ENCODE assay signal across 10 cellular contexts in genomic region chr10:90288403-90288933, GRCh38.
DNase-seq lines count a peak whose midpoint lies in the region; ATAC-seq, FAIRE-seq and TF ChIP-seq lines count a peak whose summit lies in the region.
"Had no signal": no experiment of that assay in that cellular context is flagged by ENCODE, and none has a peak within 500 bp of the region (broad histone marks: within the 10 kb centered on the region; RNA-seq: fewer than 3 reads in every experiment).

No MANE protein-coding gene starts in this region.

- no peak overlapping the region for H3K23ac ChIP-seq in mesendoderm (ENCODE audit: low read length)

- H3K4me3 ChIP-seq in choroid plexus epithelial cell (ENCODE audit: low read depth, low read length), result no peak overlapping the region
- H3K4me3 ChIP-seq in mesendoderm (ENCODE audit: low read length), result no peak overlapping the region

- H3K27ac ChIP-seq in mesendoderm (ENCODE audit: low read depth, low read length), result no peak overlapping the region

- H2BK120ac ChIP-seq in mesendoderm (ENCODE audit: low read depth, low read length), result no peak overlapping the region

- no peak overlapping the region for H4K8ac ChIP-seq in mesendoderm (ENCODE audit: low read depth, low read length)

- no peaks in the 10 kb centered on the region for H3K4me1 Mint-ChIP-seq in natural killer cell treated with Interleukin-12 subunit alpha and Interleukin-12 subunit beta and Interleukin-15 and Interleukin-18, amount 100 ng/mL, for 72 hours (ENCODE audit: low read depth in 2 of 2)

- no peak overlapping the region for H3K27ac Mint-ChIP-seq in natural killer cell treated with Interleukin-12 subunit alpha and Interleukin-12 subunit beta and Interleukin-15 and Interleukin-18, amount 100 ng/mL, for 72 hours

- H2BK15ac ChIP-seq in mesendoderm (replicated peaks; ENCODE audit: low read depth), result no peak overlapping the region

- peak; percentile 33 for DNase-seq in ELR (ENCODE audit: low read depth)
- peak; percentile 85 for DNase-seq in M059J (ENCODE audit: low read depth)
- DNase-seq in choroid plexus epithelial cell (ENCODE audit: low read depth), result peak; percentile 80
- peak; percentile 57 for DNase-seq in mesendoderm
- DNase-seq in T1000 (lab: John Stamatoyannopoulos, UW), result no peak
- no peak for DNase-seq in urothelium cell line (ENCODE audit: low spot score)
- no peak for DNase-seq in natural killer cell treated with Interleukin-12 subunit alpha and Interleukin-12 subunit beta and Interleukin-15 and Interleukin-18, amount 100 ng/mL, for 72 hours (ENCODE audit: low spot score)
- DNase-seq: activated gamma-delta T cell; stimulated activated CD4-positive, alpha-beta T cell treated with anti-CD3 and anti-CD28 coated beads, Interleukin-2, amount 100 ng/mL, for 48 hours had no signal

- peak overlapping the region; percentile 19 for H3K56ac ChIP-seq in mesendoderm (ENCODE audit: low read length)

- H3K79me2 ChIP-seq in mesendoderm (ENCODE audit: control insufficient read depth, insufficient read depth, low read length), result no peaks in the 10 kb centered on the region

- no peak overlapping the region for H3K4me2 ChIP-seq in mesendoderm (ENCODE audit: low read length)

- no peak overlapping the region for H3K4me3 Mint-ChIP-seq in natural killer cell treated with Interleukin-12 subunit alpha and Interleukin-12 subunit beta and Interleukin-15 and Interleukin-18, amount 100 ng/mL, for 72 hours

- H3K9me3 Mint-ChIP-seq in natural killer cell treated with Interleukin-12 subunit alpha and Interleukin-12 subunit beta and Interleukin-15 and Interleukin-18, amount 100 ng/mL, for 72 hours, result peaks cover 9% of the 10 kb centered on the region

- no peak overlapping the region for H2BK5ac ChIP-seq in mesendoderm (ENCODE audit: low read length)

- no CpG with 5 or more reads among the region's 1 CpG for WGBS in mesendoderm (ENCODE audit: extremely low coverage, insufficient coverage, low lambda C conversion rate)

- H3K27me3 ChIP-seq in mesendoderm (ENCODE audit: insufficient read depth, low read length, poor library complexity), result no peaks in the 10 kb centered on the region

- H3K36me3 ChIP-seq in mesendoderm (ENCODE audit: control insufficient read depth, insufficient read depth, low read length), result no peaks in the 10 kb centered on the region

- no peak overlapping the region for H3K9ac ChIP-seq in mesendoderm (ENCODE audit: low read length)

- H4K5ac ChIP-seq in mesendoderm (ENCODE audit: low read length), result no peak overlapping the region

- H3K27me3 Mint-ChIP-seq in natural killer cell treated with Interleukin-12 subunit alpha and Interleukin-12 subunit beta and Interleukin-15 and Interleukin-18, amount 100 ng/mL, for 72 hours, result no peaks in the 10 kb centered on the region

- no peak overlapping the region for H3K4ac ChIP-seq in mesendoderm (ENCODE audit: low read depth, low read length)

- no peak overlapping the region for H3K18ac ChIP-seq in mesendoderm (ENCODE audit: low read length)

- no peak for ATAC-seq in GM19397 (IDR thresholded peaks at IDR 0.05; ENCODE audit: unreplicated experiment)
- no peak for ATAC-seq in natural killer cell treated with Interleukin-12 subunit alpha and Interleukin-12 subunit beta and Interleukin-15 and Interleukin-18, amount 100 ng/mL, for 72 hours

- no peak for FAIRE-seq in urothelium cell line (lab: Jason Lieb, UNC)

- H3K36me3 Mint-ChIP-seq in natural killer cell treated with Interleukin-12 subunit alpha and Interleukin-12 subunit beta and Interleukin-15 and Interleukin-18, amount 100 ng/mL, for 72 hours, result no peaks in the 10 kb centered on the region

- TF ChIP-seq CTCF in choroid plexus epithelial cell (conservative IDR thresholded peaks at IDR 0.05; ENCODE audit: low read depth, low read length), result peak; percentile 71

- H3K79me1 ChIP-seq in mesendoderm (ENCODE audit: low read length), result no peaks in the 10 kb centered on the region

- H2AK5ac ChIP-seq in mesendoderm (ENCODE audit: low read length), result no peak overlapping the region

- no peaks in the 10 kb centered on the region for H3K4me1 ChIP-seq in mesendoderm (ENCODE audit: control insufficient read depth, low read depth, low read length)

Comparison
In these comparisons a context has a peak if more than half of its experiments do, and no peak if none do; other contexts are left out.
1. DNase-seq: peak in ELR (single experiment), M059J (single experiment), choroid plexus epithelial cell (single experiment) and mesendoderm (single experiment); none in T1000 (single experiment), urothelium cell line (single experiment) and natural killer cell treated with Interleukin-12 subunit alpha and Interleukin-12 subunit beta and Interleukin-15 and Interleukin-18, amount 100 ng/mL, for 72 hours (single experiment).